Comparison of ENCODE assay signal across 20 cellular contexts in the genomic region with DNA sequence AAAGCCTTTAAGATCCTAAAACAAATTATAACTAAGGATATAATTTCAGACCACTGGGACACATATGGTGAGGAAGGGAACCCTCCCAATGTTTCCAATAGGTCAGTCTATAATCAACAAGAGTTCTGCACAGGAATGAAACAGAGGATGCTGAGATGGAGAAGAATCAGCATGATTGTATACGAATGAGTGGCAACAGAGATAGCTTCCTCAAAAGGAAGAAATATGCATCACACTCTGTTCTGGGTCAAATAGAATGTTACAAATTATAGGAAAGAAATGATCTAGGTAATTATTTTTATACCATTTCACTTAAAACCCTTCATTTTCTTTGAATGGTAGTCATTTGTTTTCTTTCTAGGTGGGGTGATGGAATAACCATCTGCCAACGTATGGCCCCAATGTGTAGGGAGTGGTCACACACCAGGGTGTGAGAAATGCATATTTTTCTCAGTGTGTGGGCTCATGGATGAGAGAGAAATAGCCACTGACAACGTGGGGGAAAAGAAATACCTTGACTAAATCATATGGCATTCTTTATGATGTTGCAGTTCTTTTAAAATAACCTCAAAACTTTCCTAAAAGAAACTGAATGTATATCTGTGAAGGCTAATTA.
A peak's percentile ranks its signal among the peaks of the same experiment; 100 is the strongest.
DNase-seq lines count a peak whose midpoint lies in the region; ATAC-seq and TF ChIP-seq lines count a peak whose summit lies in the region.
"Had no signal": no experiment of that assay in that cellular context is flagged by ENCODE, and none has a peak within 500 bp of the region (broad histone marks: within the 10 kb centered on the region; RNA-seq: fewer than 3 reads in every experiment).

No MANE protein-coding gene starts in this region.

- no peaks in the 10 kb centered on the region for H3K27me3 Mint-ChIP-seq in activated CD4-positive, alpha-beta memory T cell treated with anti-CD3 and anti-CD28 coated beads, Interleukin-2, amount 10 ng/mL, durations not matched to agents 7 days and 5 days
- peaks cover 4% of the 10 kb centered on the region for H3K27me3 Mint-ChIP-seq in activated CD4-positive, alpha-beta memory T cell treated with anti-CD3 and anti-CD28 coated beads for 36 hours
- H3K27me3 Mint-ChIP-seq: IgD-negative memory B cell; naive thymus-derived CD4-positive, alpha-beta T cell; stimulated activated naive CD8-positive, alpha-beta T cell treated with anti-CD3 and anti-CD28 coated beads, Interleukin-15, amount 100 ng/mL, for 72 hours had no signal

- H3K4me1 ChIP-seq in adipocyte (ENCODE audit: control insufficient read depth, insufficient read depth, low read length) (peaks cover 3% of the 10 kb centered on the region), spleen (peaks cover 0 to 26% (median 9%) of the 10 kb centered on the region in 6 donors)
- H3K4me1 ChIP-seq: thyroid gland had no signal

- intact Hi-C loops in activated CD4-positive, alpha-beta memory T cell treated with anti-CD3 and anti-CD28 coated beads for 36 hours (cut with micrococcal nuclease) = loop anchor here (5.0 kb wide), 2 partner anchors 84 to 104 kb away; a partner anchor contains a TSS
- intact Hi-C loops in spleen (cut with DNase I; ENCODE audit: low total_unique reads) = no loop called here

- DNase-seq in activated CD4-positive, alpha-beta memory T cell treated with anti-CD3 and anti-CD28 coated beads, Interleukin-2, amount 10 ng/mL, durations not matched to agents 7 days and 5 days = no peak
- DNase-seq in activated CD4-positive, alpha-beta memory T cell treated with anti-CD3 and anti-CD28 coated beads for 36 hours = no peak
- DNase-seq in NCI-H2227 treated with DMSO at 0.1 percent for 48 hours (lab: John Stamatoyannopoulos, UW) = peak; percentile 52
- peak; percentile 22 for DNase-seq in adipocyte (ENCODE audit: low read depth)
- DNase-seq in spleen = no peak
- DNase-seq in NCI-H748 treated with DMSO at 0.1 percent for 48 hours (lab: John Stamatoyannopoulos, UW) = no peak
- DNase-seq: DMS153; glutamatergic neuron; HCEC 1CT; islet precursor cell; naive thymus-derived CD4-positive, alpha-beta T cell; NCI-H1048; NCI-H1930; SW 1271; thyroid gland had no signal

- peak overlapping the region; percentile 91 for H3K27ac Mint-ChIP-seq in activated CD4-positive, alpha-beta memory T cell treated with anti-CD3 and anti-CD28 coated beads, Interleukin-2, amount 10 ng/mL, durations not matched to agents 7 days and 5 days
- H3K27ac Mint-ChIP-seq in activated CD4-positive, alpha-beta memory T cell treated with anti-CD3 and anti-CD28 coated beads for 36 hours = no peak overlapping the region
- H3K27ac Mint-ChIP-seq: IgD-negative memory B cell had no signal

- no peaks in the 10 kb centered on the region for H3K36me3 ChIP-seq in adipocyte (ENCODE audit: control insufficient read depth, insufficient read depth, low read length, severe bottlenecking)
- no peaks in the 10 kb centered on the region for H3K36me3 ChIP-seq in spleen
- H3K36me3 ChIP-seq: thyroid gland had no signal

- H3K4me3 ChIP-seq in adipocyte (ENCODE audit: low read length) (no peak overlapping the region), spleen (peak overlapping the region in 1 of 8 donors; percentile 53)
- H3K4me3 ChIP-seq: thyroid gland had no signal

- no peak overlapping the region for H3K9ac ChIP-seq in adipocyte (ENCODE audit: low read length)

- peaks cover 2% of the 10 kb centered on the region for H3K27me3 ChIP-seq in adipocyte (replicated peaks; ENCODE audit: control insufficient read depth, insufficient read depth, low read length)
- H3K27me3 ChIP-seq in spleen (replicated peaks in 1 of 7) = no peaks in the 10 kb centered on the region
- H3K27me3 ChIP-seq: thyroid gland had no signal

- H3K4me3 Mint-ChIP-seq in activated CD4-positive, alpha-beta memory T cell treated with anti-CD3 and anti-CD28 coated beads, Interleukin-2, amount 10 ng/mL, durations not matched to agents 7 days and 5 days = peak overlapping the region; percentile 35
- no peak overlapping the region for H3K4me3 Mint-ChIP-seq in activated CD4-positive, alpha-beta memory T cell treated with anti-CD3 and anti-CD28 coated beads for 36 hours
- H3K4me3 Mint-ChIP-seq: IgD-negative memory B cell, mesothelial cell of epicardium had no signal

- TF ChIP-seq POLR2A in spleen (IDR thresholded peaks at IDR 0.05) = no peak

- peak overlapping the region in 7 of 8 donors; percentile 64 to 91 (median 79) for H3K27ac ChIP-seq in spleen
- H3K27ac ChIP-seq: thyroid gland had no signal

- H3K36me3 Mint-ChIP-seq in activated CD4-positive, alpha-beta memory T cell treated with anti-CD3 and anti-CD28 coated beads, Interleukin-2, amount 10 ng/mL, durations not matched to agents 7 days and 5 days (ENCODE audit: low read depth) = peaks cover 6% of the 10 kb centered on the region
- no peaks in the 10 kb centered on the region for H3K36me3 Mint-ChIP-seq in activated CD4-positive, alpha-beta memory T cell treated with anti-CD3 and anti-CD28 coated beads for 36 hours
- H3K36me3 Mint-ChIP-seq: IgD-negative memory B cell, mesothelial cell of epicardium had no signal

- peaks cover 46% of the 10 kb centered on the region for H3K4me1 Mint-ChIP-seq in activated CD4-positive, alpha-beta memory T cell treated with anti-CD3 and anti-CD28 coated beads, Interleukin-2, amount 10 ng/mL, durations not matched to agents 7 days and 5 days
- H3K4me1 Mint-ChIP-seq in activated CD4-positive, alpha-beta memory T cell treated with anti-CD3 and anti-CD28 coated beads for 36 hours (ENCODE audit: low read depth) = peaks cover 12% of the 10 kb centered on the region
- H3K4me1 Mint-ChIP-seq: IgD-negative memory B cell had no signal

- ATAC-seq in GM21367 (IDR thresholded peaks at IDR 0.05; ENCODE audit: unreplicated experiment) = no peak
- no peak for ATAC-seq in esophagus mucosa

- H3K9me3 Mint-ChIP-seq in activated CD4-positive, alpha-beta memory T cell treated with anti-CD3 and anti-CD28 coated beads, Interleukin-2, amount 10 ng/mL, durations not matched to agents 7 days and 5 days = peaks cover 2% of the 10 kb centered on the region
- no peaks in the 10 kb centered on the region for H3K9me3 Mint-ChIP-seq in activated CD4-positive, alpha-beta memory T cell treated with anti-CD3 and anti-CD28 coated beads for 36 hours
- H3K9me3 Mint-ChIP-seq: IgD-negative memory B cell; mesothelial cell of epicardium; stimulated activated naive CD8-positive, alpha-beta T cell treated with anti-CD3 and anti-CD28 coated beads, Interleukin-15, amount 100 ng/mL, for 72 hours had no signal

- TF ChIP-seq CTCF in spleen (IDR thresholded peaks at IDR 0.05 in 8 of 11, conservative IDR thresholded peaks at IDR 0.05 in 3 of 11) = no peak

- WGBS in spleen, 5 donors = 50 to 61% (median 56%) methylated on average over 3 of the region's 3 CpGs

- POLR2A ChIA-PET in activated CD4-positive, alpha-beta memory T cell treated with anti-CD3 and anti-CD28 coated beads, Interleukin-2, amount 10 ng/mL, durations not matched to agents 7 days and 5 days (lab: Charles Lee) = interaction anchor here (1.1 to 4.2 kb wide), 9 partner anchors 10 to 264 kb away, joined by 3 to 30 read pairs (median 5); a partner anchor contains a TSS
- POLR2A ChIA-PET in activated CD4-positive, alpha-beta memory T cell treated with anti-CD3 and anti-CD28 coated beads for 36 hours (lab: Charles Lee) = no interaction called here

- H3K9me3 ChIP-seq in adipocyte (ENCODE audit: control insufficient read depth, low read length) = no peaks in the 10 kb centered on the region
- H3K9me3 ChIP-seq in spleen = no peaks in the 10 kb centered on the region
- H3K9me3 ChIP-seq: thyroid gland had no signal

- CTCF ChIA-PET in activated CD4-positive, alpha-beta memory T cell treated with anti-CD3 and anti-CD28 coated beads, Interleukin-2, amount 10 ng/mL, durations not matched to agents 7 days and 5 days (lab: Charles Lee) = no interaction called here
- CTCF ChIA-PET in activated CD4-positive, alpha-beta memory T cell treated with anti-CD3 and anti-CD28 coated beads for 36 hours (lab: Charles Lee) = no interaction called here

Comparison
In these comparisons a context has a peak if more than half of its experiments do, and no peak if none do; other contexts are left out.
1. DNase-seq: peak in NCI-H2227 treated with DMSO at 0.1 percent for 48 hours (single experiment) and adipocyte (single experiment); none in activated CD4-positive, alpha-beta memory T cell treated with anti-CD3 and anti-CD28 coated beads, Interleukin-2, amount 10 ng/mL, durations not matched to agents 7 days and 5 days (single experiment), activated CD4-positive, alpha-beta memory T cell treated with anti-CD3 and anti-CD28 coated beads for 36 hours (single experiment), spleen (single experiment) and NCI-H748 treated with DMSO at 0.1 percent for 48 hours (single experiment).